Comparison of ENCODE assay signal across 1 cellular context in genomic region chr5:59786271-59786805, GRCh38.
TF ChIP-seq lines count a peak whose summit lies in the region.

No MANE protein-coding gene starts in this region.

TF ChIP-seq in SK-N-SH treated with all-trans-retinoic acid at 6 μM for 48 hours, 23 proteins besides CTCF, POLR2A, EP300 and RAD21 (continued from another document):
- TF ChIP-seq PATZ1 (CRISPR knock-in tag; IDR thresholded peaks at IDR 0.05; ENCODE audit: borderline replicate concordance), result no peak
TF ChIP-seq in SK-N-SH treated with all-trans-retinoic acid at 6 μM for 48 hours: peak in this region for 4.
